ENCODE assay signal across 17 cellular contexts in the genomic region with DNA sequence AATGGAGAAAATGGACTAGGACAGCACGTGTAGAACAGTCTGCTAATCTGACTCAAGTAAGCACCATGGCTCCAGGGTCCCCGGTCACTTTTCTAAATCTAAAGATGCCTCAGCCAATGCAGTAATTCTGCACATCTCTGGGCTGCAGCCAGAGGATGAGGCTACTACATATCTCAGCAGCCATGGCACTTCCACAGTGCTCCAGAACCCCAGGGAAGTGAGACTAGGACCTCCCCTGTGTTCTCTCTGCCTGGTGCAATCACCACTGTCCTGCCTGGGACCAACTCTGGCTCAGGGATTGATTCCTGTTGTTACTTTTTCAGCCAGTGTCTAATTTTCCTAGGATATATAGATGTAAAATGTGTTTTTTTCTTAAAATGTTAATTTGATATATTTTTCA.
"Had no signal": no experiment of that assay in that cellular context is flagged by ENCODE, and none has a peak within 500 bp of the region (broad histone marks: within the 10 kb centered on the region; RNA-seq: fewer than 3 reads in every experiment).

No MANE protein-coding gene starts in this region.

- ATAC-seq: body of pancreas had no signal

- H3K27ac Mint-ChIP-seq: activated CD8-positive, alpha-beta T cell treated with anti-CD3 and anti-CD28 coated beads, Interleukin-2, amount 10 ng/mL, durations not matched to agents 7 days and 5 days; activated naive CD8-positive, alpha-beta T cell; nephron progenitor cell; progenitor cell of endocrine pancreas had no signal

- DNase-seq: activated CD4-positive, CD25-positive, alpha-beta regulatory T cell; activated CD8-positive, alpha-beta memory T cell treated with anti-CD3 and anti-CD28 coated beads, Interleukin-2, amount 50 U/mL, for 4 hours; activated gamma-delta T cell treated with Interleukin-2 at 50 U/mL for 16 hours; amniotic stem cell; body of pancreas; effector CD8-positive, alpha-beta T cell; nephron progenitor cell; right cardiac atrium; small intestine; stimulated activated CD4-positive, alpha-beta T cell treated with anti-CD3 and anti-CD28 coated beads, Interleukin-4, amount 100 ng/mL, for 4 hours; trophoblast cell had no signal

- H3K36me3 ChIP-seq: suprapubic skin had no signal

- H3K9me3 Mint-ChIP-seq: activated CD4-positive, alpha-beta T cell treated with anti-CD3 and anti-CD28 coated beads, Interleukin-2, amount 10 ng/mL, durations not matched to agents 24 days and 14 days; nephron progenitor cell had no signal

- H3K27me3 Mint-ChIP-seq: activated naive CD8-positive, alpha-beta T cell had no signal

- H3K27me3 ChIP-seq: body of pancreas, suprapubic skin had no signal

- H3K27ac ChIP-seq: body of pancreas, suprapubic skin had no signal

- FAIRE-seq: endothelial cell of umbilical vein, small intestine had no signal

- H3K4me3 Mint-ChIP-seq: activated CD8-positive, alpha-beta T cell treated with anti-CD3 and anti-CD28 coated beads, Interleukin-2, amount 10 ng/mL, durations not matched to agents 7 days and 5 days; activated naive CD8-positive, alpha-beta T cell; nephron progenitor cell had no signal

- H3K36me3 Mint-ChIP-seq: activated naive CD8-positive, alpha-beta T cell had no signal

- H3K9me3 ChIP-seq: body of pancreas, suprapubic skin had no signal

- H3K4me1 ChIP-seq: body of pancreas, suprapubic skin had no signal

- H3K4me3 ChIP-seq: body of pancreas, suprapubic skin had no signal
